16 cellular contexts compared by ENCODE assay signal in the genomic region with DNA sequence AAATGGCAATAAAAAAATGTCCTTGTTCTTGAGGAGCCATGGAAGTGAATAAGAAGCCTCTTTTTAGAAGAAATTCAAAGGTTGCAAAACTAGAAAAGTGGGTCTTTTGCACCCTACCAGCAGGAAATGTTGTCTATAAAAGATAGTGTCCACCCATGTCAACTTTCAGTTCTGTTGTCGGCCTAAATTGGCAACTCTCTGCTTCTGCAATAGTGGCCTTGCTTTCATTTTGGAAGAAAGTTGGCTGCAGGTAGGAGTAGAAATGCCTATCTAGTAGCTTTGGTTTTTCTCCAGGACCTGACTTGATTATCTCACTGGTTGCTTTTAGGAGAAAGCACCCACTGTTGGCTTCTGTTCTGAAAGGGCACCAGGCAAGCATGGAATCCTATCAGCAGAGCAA.
DNase-seq lines count a peak whose midpoint lies in the region; ATAC-seq lines count a peak whose summit lies in the region.
"Had no signal": no experiment of that assay in that cellular context is flagged by ENCODE, and none has a peak within 500 bp of the region (broad histone marks: within the 10 kb centered on the region; RNA-seq: fewer than 3 reads in every experiment).

No MANE protein-coding gene starts in this region.

- no peaks in the 10 kb centered on the region for H4K20me1 ChIP-seq in BLaER1 treated with 17β-estradiol and CSF1 and Interleukin-3, amounts not matched to agents 10 nM and 100 nM

- H3K36me3 Mint-ChIP-seq in activated T-cell treated with anti-CD3 and anti-CD28 coated beads, Interleukin-2, amount 50 U/mL, for 4 hours (ENCODE audit: insufficient read depth): no peaks in the 10 kb centered on the region
- H3K36me3 Mint-ChIP-seq: CD4-positive, alpha-beta memory T cell had no signal

- peaks cover 4% of the 10 kb centered on the region for H3K27me3 Mint-ChIP-seq in activated T-cell treated with anti-CD3 and anti-CD28 coated beads, Interleukin-2, amount 50 U/mL, for 4 hours (ENCODE audit: low read depth)

- ATAC-seq in GM18867 (IDR thresholded peaks at IDR 0.05; ENCODE audit: unreplicated experiment): peak; percentile 59
- no peak for ATAC-seq in activated T-cell treated with anti-CD3 and anti-CD28 coated beads, Interleukin-2, amount 50 U/mL, for 4 hours

- no peak overlapping the region for H3K9ac ChIP-seq in BLaER1 treated with 17β-estradiol and CSF1 and Interleukin-3, amounts not matched to agents 10 nM and 100 nM

- no peaks in the 10 kb centered on the region for H3K27me3 ChIP-seq in BLaER1 treated with 17β-estradiol and CSF1 and Interleukin-3, amounts not matched to agents 10 nM and 100 nM

- H3K4me1 Mint-ChIP-seq in activated T-cell treated with anti-CD3 and anti-CD28 coated beads, Interleukin-2, amount 50 U/mL, for 4 hours (ENCODE audit: low read depth): no peaks in the 10 kb centered on the region
- H3K4me1 Mint-ChIP-seq: B cell had no signal

- H3K27ac ChIP-seq in BLaER1 treated with 17β-estradiol and CSF1 and Interleukin-3, amounts not matched to agents 10 nM and 100 nM: no peak overlapping the region

- no peak overlapping the region for H3K4me3 Mint-ChIP-seq in activated T-cell treated with anti-CD3 and anti-CD28 coated beads, Interleukin-2, amount 50 U/mL, for 4 hours
- H3K4me3 Mint-ChIP-seq: B cell; CD4-positive, alpha-beta memory T cell; HFFc6 had no signal

- no peaks in the 10 kb centered on the region for H3K9me3 Mint-ChIP-seq in activated T-cell treated with anti-CD3 and anti-CD28 coated beads, Interleukin-2, amount 50 U/mL, for 4 hours
- H3K9me3 Mint-ChIP-seq: HFFc6 had no signal

- H3K36me3 ChIP-seq in BLaER1 treated with 17β-estradiol and CSF1 and Interleukin-3, amounts not matched to agents 10 nM and 100 nM: no peaks in the 10 kb centered on the region
- H3K36me3 ChIP-seq: HAP-1 had no signal

- no peak overlapping the region for H3K4me3 ChIP-seq in BLaER1 treated with 17β-estradiol and CSF1 and Interleukin-3, amounts not matched to agents 10 nM and 100 nM
- H3K4me3 ChIP-seq: HAP-1 had no signal

- peak overlapping the region in 10 of 11 experiments; percentile 23 to 62 (median 46); a peak in 12 of 22 replicates for H3K4me2 ChIP-seq in BLaER1 treated with 17β-estradiol and CSF1 and Interleukin-3, amounts not matched to agents 10 nM and 100 nM

- DNase-seq in OCI-M1 (lab: John Stamatoyannopoulos, UW): peak; percentile 31
- no peak for DNase-seq in activated T-cell treated with anti-CD3 and anti-CD28 coated beads, Interleukin-2, amount 50 U/mL, for 4 hours
- no peak for DNase-seq in activated naive CD4-positive, alpha-beta T cell (lab: John Stamatoyannopoulos, UW)
- DNase-seq in NCI-H187 treated with DMSO at 0.1 percent for 48 hours (lab: John Stamatoyannopoulos, UW): no peak
- DNase-seq: Calu3; CD4-positive, alpha-beta memory T cell; COR-L47; DMS53; DMS79 treated with DMSO at 0.1 percent for 48 hours; GF-D8; GOT3; HFFc6 had no signal

- H3K4me1 ChIP-seq in BLaER1 treated with 17β-estradiol and CSF1 and Interleukin-3, amounts not matched to agents 10 nM and 100 nM: peaks cover 0 to 37% (median 16%) of the 10 kb centered on the region in 10 experiments; a peak in 15 of 20 replicates
- H3K4me1 ChIP-seq: HAP-1 had no signal

- no peaks in the 10 kb centered on the region for H3K9me3 ChIP-seq in BLaER1 treated with 17β-estradiol and CSF1 and Interleukin-3, amounts not matched to agents 10 nM and 100 nM (replicated peaks in 1 of 11)
- H3K9me3 ChIP-seq: HAP-1 had no signal
